Comparison of ENCODE assay signal across 8 cellular contexts in genomic region chr3:150763122-150763840, GRCh38. TPM values are rescaled to one million over a fixed set of nuclear protein-coding genes. Genes with fewer than 3 reads are reported as not detected.
DNase-seq lines count a peak whose midpoint lies in the region; TF ChIP-seq lines count a peak whose summit lies in the region.

SIAH2 (minus strand) TSS chr3:150763169; CDS start chr3:150762849, 320 bp downstream.

- no peaks in the 10 kb centered on the region for H3K36me3 ChIP-seq in GM23248 (ENCODE audit: low read depth)

- H3K4me2 ChIP-seq in GM23248 (ENCODE audit: unreplicated experiment): peak within 1 kb of the TSS; percentile 94

- H3K27me3 Mint-ChIP-seq in nephron progenitor cell (ENCODE audit: low read depth, poor library complexity): peaks cover 6% of the 10 kb centered on the region
- no peaks in the 10 kb centered on the region for H3K27me3 Mint-ChIP-seq in stimulated activated naive CD8-positive, alpha-beta T cell treated with anti-CD3 and anti-CD28 coated beads, Interleukin-15, Interleukin-2, amounts not matched to agents 100 ng/mL and 50 ng/mL, for 24 hours

- H3K4me1 ChIP-seq in GM23248 (ENCODE audit: insufficient read depth): peaks cover 22% of the 10 kb centered on the region

- H3K9me3 Mint-ChIP-seq in nephron progenitor cell: no peaks in the 10 kb centered on the region
- no peaks in the 10 kb centered on the region for H3K9me3 Mint-ChIP-seq in stimulated activated naive CD8-positive, alpha-beta T cell treated with anti-CD3 and anti-CD28 coated beads, Interleukin-15, Interleukin-2, amounts not matched to agents 100 ng/mL and 50 ng/mL, for 24 hours

- peak; percentile 71 for TF ChIP-seq POLR2A in Raji (IDR thresholded peaks at IDR 0.05; ENCODE audit: insufficient read depth, low read depth, low read length)

- peak within 1 kb of the TSS; percentile 97 for H3K27ac Mint-ChIP-seq in nephron progenitor cell
- H3K27ac Mint-ChIP-seq in stimulated activated naive CD8-positive, alpha-beta T cell treated with anti-CD3 and anti-CD28 coated beads, Interleukin-15, Interleukin-2, amounts not matched to agents 100 ng/mL and 50 ng/mL, for 24 hours: peak within 1 kb of the TSS; percentile 100

- peak within 1 kb of the TSS; percentile 92 for H2AFZ ChIP-seq in GM23248

- H3K4me1 Mint-ChIP-seq in nephron progenitor cell: peaks cover 53% of the 10 kb centered on the region
- peaks cover 65% of the 10 kb centered on the region for H3K4me1 Mint-ChIP-seq in stimulated activated naive CD8-positive, alpha-beta T cell treated with anti-CD3 and anti-CD28 coated beads, Interleukin-15, Interleukin-2, amounts not matched to agents 100 ng/mL and 50 ng/mL, for 24 hours (ENCODE audit: low read depth)

- DNase-seq in Daoy (ENCODE audit: low read depth) (peak; percentile 97), GM23248 (peak; percentile 98), LHCN-M2 (ENCODE audit: low read depth) (peak; percentile 93), fibroblast of pulmonary artery (ENCODE audit: low read depth) (peak; percentile 94), nephron progenitor cell (peak; percentile 80)
- peak; percentile 91 for DNase-seq in activated T-helper 9 cell treated with anti-CD3 and anti-CD28 coated beads, Interleukin-2, amount 50 U/mL, for 16 hours (ENCODE audit: low read depth)

- H3K27me3 ChIP-seq in GM23248 (replicated peaks; ENCODE audit: insufficient read depth): no peaks in the 10 kb centered on the region

- H3K4me3 Mint-ChIP-seq in nephron progenitor cell: peak within 1 kb of the TSS; percentile 92
- peak within 1 kb of the TSS; percentile 98 for H3K4me3 Mint-ChIP-seq in stimulated activated naive CD8-positive, alpha-beta T cell treated with anti-CD3 and anti-CD28 coated beads, Interleukin-15, Interleukin-2, amounts not matched to agents 100 ng/mL and 50 ng/mL, for 24 hours

- H3K27ac ChIP-seq in GM23248: peak within 1 kb of the TSS; percentile 94

- H4K20me1 ChIP-seq in GM23248 (ENCODE audit: insufficient read depth): no peaks in the 10 kb centered on the region; the same call in 1 of the 2 replicates

- 0 to 2% methylated on average over 61 to 62 of the region's 70 CpGs for WGBS in GM23248 (ENCODE audit: low coverage in 1 of 2, low lambda C conversion rate in 2 of 2, missing lambda C conversion rate in 2 of 2), 2 experiments

- in situ Hi-C loops in GM23248 (cut with MboI): no loop called here

- peak within 1 kb of the TSS; percentile 91 for H3K9ac ChIP-seq in GM23248

- peaks cover 16% of the 10 kb centered on the region for H3F3A ChIP-seq in GM23248 (ENCODE audit: insufficient read depth)

- H3K79me2 ChIP-seq in GM23248 (ENCODE audit: insufficient read depth): peaks cover 41% of the 10 kb centered on the region

- H3K9me3 ChIP-seq in GM23248 (ENCODE audit: low read depth): no peaks in the 10 kb centered on the region

- H3K4me3 ChIP-seq in GM23248 (peak within 1 kb of the TSS; percentile 87), fibroblast of pulmonary artery (replicated peaks; ENCODE audit: low read depth, low read length) (peak within 1 kb of the TSS; percentile 88)

- peaks cover 2% of the 10 kb centered on the region for H3K36me3 Mint-ChIP-seq in nephron progenitor cell (ENCODE audit: low read depth)
- peaks cover 39% of the 10 kb centered on the region for H3K36me3 Mint-ChIP-seq in stimulated activated naive CD8-positive, alpha-beta T cell treated with anti-CD3 and anti-CD28 coated beads, Interleukin-15, Interleukin-2, amounts not matched to agents 100 ng/mL and 50 ng/mL, for 24 hours (ENCODE audit: low read depth)

- TF ChIP-seq CTCF in fibroblast of pulmonary artery (IDR thresholded peaks at IDR 0.05; ENCODE audit: low read length, missing control alignments) (no peak), nephron progenitor cell (IDR thresholded peaks at IDR 0.05) (no peak)

- H3K9me2 ChIP-seq in GM23248 (ENCODE audit: insufficient read depth): no peaks in the 10 kb centered on the region

RNA-seq across cellular contexts. Expression of gene SIAH2, which starts in this region (rescaled TPM):
- 30.5 and 38.3 TPM in 2 replicates for total RNA-seq in Daoy (2014; rRNA removed; shearing (Covaris generic))
- 37.4 and 84.7 TPM in 2 replicates for total RNA-seq in GM23248 (2014; rRNA removed; shearing (Covaris generic))
- 27.2 and 29.3 TPM in 2 replicates for polyA plus RNA-seq in GM23248 (2016; fragmentation: Nextera tagmentation; extraction: Ambion mirVana)
- 21.0 and 22.1 TPM in 2 replicates for total RNA-seq in LHCN-M2 (2014; rRNA removed)
- 11.9 TPM for polyA plus RNA-seq in LHCN-M2 (2012)

Comparison
In these comparisons a context has a peak if more than half of its experiments do, and no peak if none do; other contexts are left out.
1. Peak in every context shown above with its lines: DNase-seq, H3K4me3 ChIP-seq and H3K27ac ChIP-seq.